ENCODE assay signal across 20 cellular contexts in genomic region chr4:7981738-7982394, GRCh38.
"Had no signal": no experiment of that assay in that cellular context is flagged by ENCODE, and none has a peak within 500 bp of the region (broad histone marks: within the 10 kb centered on the region; RNA-seq: fewer than 3 reads in every experiment).

No MANE protein-coding gene starts in this region.

- H3K9me3 ChIP-seq: esophagus squamous epithelium, ovary, spleen, thoracic aorta, uterus had no signal

- H3K4me3 ChIP-seq: esophagus squamous epithelium, ovary, spleen, thoracic aorta, uterus had no signal

- H3K27me3 ChIP-seq: brain microvascular endothelial cell, ovary, uterus had no signal

- H3K36me3 ChIP-seq: brain microvascular endothelial cell, esophagus squamous epithelium, ovary, thoracic aorta, uterus had no signal

- ATAC-seq: activated T-helper 17 cell treated with anti-CD3 and anti-CD28 coated beads, Interleukin-2, amount 50 U/mL, for 72 hours; left ventricle myocardium superior; sciatic nerve had no signal

- DNase-seq: activated CD4-positive, alpha-beta T cell treated with anti-CD3 and anti-CD28 coated beads for 1 hour; activated CD4-positive, alpha-beta T cell treated with anti-CD3 and anti-CD28 coated beads, Interleukin-2, amount 50 U/mL, for 4 hours; activated naive CD4-positive, alpha-beta T cell treated with Interleukin-2 at 50 U/mL for 16 hours; anterior cingulate cortex; brain microvascular endothelial cell; cortex of kidney; effector CD8-positive, alpha-beta T cell; esophagus squamous epithelium; glutamatergic neuron; hypothalamus; kidney; left ventricle myocardium superior; nephron progenitor cell; ovary; spleen; stimulated activated CD4-positive, alpha-beta T cell treated with anti-CD3 and anti-CD28 coated beads, Interleukin-1b, Interleukin-23, amount 100 ng/mL, for 48 hours; uterus had no signal

- H3K27ac ChIP-seq: brain microvascular endothelial cell, esophagus squamous epithelium, ovary, spleen, thoracic aorta, uterus had no signal
